In genomic region chr2:121699421-121700328, GRCh38 we compare ENCODE assay signal across 8 cellular contexts. TPM values are rescaled to one million over a fixed set of nuclear protein-coding genes. Genes with fewer than 3 reads are reported as not detected.
A peak's percentile ranks its signal among the peaks of the same experiment; 100 is the strongest.
DNase-seq lines count a peak whose midpoint lies in the region; ATAC-seq and TF ChIP-seq lines count a peak whose summit lies in the region.

No MANE protein-coding gene starts in this region.

- CTCF ChIA-PET in RWPE1 (lab: Yijun Ruan, JAX): interaction anchor here (0.6 to 0.7 kb wide), 5 partner anchors 112 to 549 kb away, joined by 3 read pairs; no protein-coding TSS in a partner anchor

- peak; percentile 95 for DNase-seq in A172 (ENCODE audit: low spot score)
- peak; percentile 92 for DNase-seq in RWPE1 (ENCODE audit: low spot score)
- DNase-seq in activated T-helper 9 cell treated with anti-CD3 and anti-CD28 coated beads, Interleukin-2, amount 50 U/mL, for 16 hours (ENCODE audit: low read depth): peak; percentile 75
- peak in 1 of 2 donors; percentile 32 for DNase-seq in heart right ventricle
- peak; percentile 39 to 69 for DNase-seq in stimulated activated CD4-positive, alpha-beta T cell treated with anti-CD3 and anti-CD28 coated beads, Interleukin-1b, Interleukin-23, amount 100 ng/mL, for 1 hour (ENCODE audit: low read depth in 2 of 2)
- DNase-seq in NCI-H146 (lab: John Stamatoyannopoulos, UW): no peak

- intact Hi-C loops in heart right ventricle (cut with DNase I): loop anchor here in 1 of 10 donors (5.0 kb wide), 1 partner anchor 42 kb away; no protein-coding TSS in a partner anchor

- POLR2A ChIA-PET in RWPE1 (lab: Yijun Ruan, JAX; ENCODE audit: low non-redundant PET): interaction anchor here (1.0 to 1.1 kb wide), 3 partner anchors 49 to 168 kb away, joined by 4 to 6 read pairs (median 6); no protein-coding TSS in a partner anchor

- WGBS in heart right ventricle, 2 donors: 49 to 60% methylated on average over 19 of the region's 19 CpGs

- no peaks in the 10 kb centered on the region for H3K9me3 ChIP-seq in heart right ventricle

- peaks cover 0 to 35% (median 15%) of the 10 kb centered on the region in 9 donors for H3K4me1 ChIP-seq in heart right ventricle

- TF ChIP-seq CTCF in RWPE1 (conservative IDR thresholded peaks at IDR 0.05; ENCODE audit: low read depth) (no peak), heart right ventricle (IDR thresholded peaks at IDR 0.05) (no peak)

- ATAC-seq in GM19043 (IDR thresholded peaks at IDR 0.05; ENCODE audit: low read depth, unreplicated experiment) (peak; percentile 98), HG03175 (IDR thresholded peaks at IDR 0.05; ENCODE audit: unreplicated experiment) (peak; percentile 99), heart right ventricle (peak; percentile 32 to 78 (median 60))

- H3K27me3 ChIP-seq in heart right ventricle: no peaks in the 10 kb centered on the region

- H3K36me3 ChIP-seq in heart right ventricle: no peaks in the 10 kb centered on the region

- peak overlapping the region in 1 of 10 donors; percentile 41 for H3K4me3 ChIP-seq in heart right ventricle

- peak overlapping the region; percentile 85 for H3K27ac ChIP-seq in RWPE1
- peak overlapping the region; percentile 13 to 84 (median 70) for H3K27ac ChIP-seq in heart right ventricle

RNA-seq across cellular contexts. Expression of gene NIFK, which starts 37.0 kb away (rescaled TPM):
- 83.4 and 147 TPM in 2 replicates for total RNA-seq in A172 (2014; rRNA removed; shearing (Covaris generic))
- total RNA-seq in heart right ventricle: 10 to 100 TPM; 20.8 to 29.7 (median 24.7) TPM
- 10 to 100 TPM; 31.2 to 37.6 TPM for polyA plus RNA-seq in heart right ventricle

RNA-seq across cellular contexts. Expression of gene CLASP1, which starts 50.4 kb away (rescaled TPM):
- 36.6 and 40.6 TPM in 2 replicates for total RNA-seq in A172 (2014; rRNA removed; shearing (Covaris generic))
- total RNA-seq in heart right ventricle: 10 to 100 TPM; 52.9 to 90.6 (median 76.4) TPM
- 10 to 100 TPM; 10.1 to 16.5 TPM for polyA plus RNA-seq in heart right ventricle

RNA-seq across cellular contexts. Expression of gene TSN, which starts 55.8 kb away (rescaled TPM):
- 114 and 144 TPM in 2 replicates for total RNA-seq in A172 (2014; rRNA removed; shearing (Covaris generic))
- 10 to 100 TPM; 32.5 to 54.4 (median 48.7) TPM for total RNA-seq in heart right ventricle
- polyA plus RNA-seq in heart right ventricle: 10 to 100 TPM; 15.3 to 25.8 TPM
